ENCODE assay signal across 8 cellular contexts in the genomic region with DNA sequence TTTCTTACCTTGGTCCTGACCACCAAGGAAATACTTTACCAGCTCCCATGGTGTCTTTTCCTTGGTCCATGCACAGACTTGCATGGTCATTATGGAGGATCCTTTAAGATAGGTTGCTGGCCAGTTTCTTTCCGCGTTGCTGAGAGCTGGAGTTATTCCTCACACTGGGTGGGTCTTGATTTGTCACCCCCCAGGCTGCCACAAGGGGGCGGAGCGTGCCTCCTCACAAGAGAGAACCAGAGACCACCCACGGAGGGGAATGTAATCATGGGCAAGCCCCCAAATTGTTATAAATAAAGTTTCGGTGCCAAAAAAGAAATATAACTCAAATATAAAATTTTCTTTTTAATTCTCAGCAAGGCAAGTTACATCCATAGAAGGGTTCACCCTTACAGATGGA. TPM values are rescaled to one million over a fixed set of nuclear protein-coding genes. Genes with fewer than 3 reads are reported as not detected.
A peak's percentile ranks its signal among the peaks of the same experiment; 100 is the strongest.
DNase-seq lines count a peak whose midpoint lies in the region; ATAC-seq, FAIRE-seq and TF ChIP-seq lines count a peak whose summit lies in the region.

No MANE protein-coding gene starts in this region.

- WGBS in A549 (ENCODE audit: missing lambda C conversion rate) = 52% methylated on average over 6 of the region's 6 CpGs

- H3K4me1 ChIP-seq in A549 = no peaks in the 10 kb centered on the region

- POLR2A ChIA-PET in A549 (lab: Yijun Ruan, JAX) = no interaction called here

- H3K4me2 ChIP-seq in A549 = no peak overlapping the region

- no peak for FAIRE-seq in A549 (lab: Jason Lieb, UNC)

- intact Hi-C loops in Right ventricle myocardium superior (cut with DNase I) = no loop called here

- peak in 1 of 2 experiments; percentile 38; a peak in 2 of 5 replicates for TF ChIP-seq RAD21 in A549 (conservative IDR thresholded peaks at IDR 0.05 in 1 of 2, IDR thresholded peaks at IDR 0.05 in 1 of 2)

- 0 out of 3 replicates have a peak, but pooled peaks have one; percentile 19 for TF ChIP-seq CTCF in A549 (IDR thresholded peaks at IDR 0.05)

- CTCF ChIA-PET in A549 (lab: Yijun Ruan, JAX) = interaction anchor here (0.7 to 1.0 kb wide), 2 partner anchors 10 to 16 kb away, joined by 3 read pairs; no protein-coding TSS in a partner anchor

- no peak for TF ChIP-seq EP300 in A549 (IDR thresholded peaks at IDR 0.05)

- H3K9me3 ChIP-seq in A549 = no peaks in the 10 kb centered on the region

- no peak overlapping the region for H3K27ac ChIP-seq in A549

- peak in 1 of 2 experiments; percentile 18 for DNase-seq in A549 (ENCODE audit: low read depth in 1 of 2, low spot score in 1 of 2)
- peak; percentile 46 to 49 for DNase-seq in activated CD4-positive, alpha-beta T cell treated with anti-CD3 and anti-CD28 coated beads, Interleukin-2, amount 50 U/mL, for 48 hours
- peak; percentile 21 for DNase-seq in iPS-NIHi7 (ENCODE audit: extremely low spot score)
- no peak for DNase-seq in GF-D8 (lab: John Stamatoyannopoulos, UW)
- DNase-seq in NCI-H446 (lab: John Stamatoyannopoulos, UW) = no peak
- DNase-seq in Right ventricle myocardium superior = no peak

- TF ChIP-seq POLR2A in A549 (IDR thresholded peaks at IDR 0.05; ENCODE audit: low read length) = no peak

- ATAC-seq in A549 = peak in 1 of 2 experiments; percentile 67; a peak in 3 of 6 replicates
- peak; percentile 67 for ATAC-seq in GM21723 (IDR thresholded peaks at IDR 0.05; ENCODE audit: unreplicated experiment)
- ATAC-seq in GM21360 (IDR thresholded peaks at IDR 0.05; ENCODE audit: unreplicated experiment) = no peak
- ATAC-seq in Right ventricle myocardium superior (ENCODE audit: poor library complexity) = no peak

- no peak overlapping the region for H3K4me3 ChIP-seq in A549

TF ChIP-seq in A549, 52 proteins besides CTCF, POLR2A, EP300 and RAD21:
- TF ChIP-seq EHMT2 (IDR thresholded peaks at IDR 0.05; ENCODE audit: low read depth) (no peak), RNF2 (IDR thresholded peaks at IDR 0.05; ENCODE audit: borderline replicate concordance, low read depth) (no peak), HEYL (CRISPR knock-in tag; IDR thresholded peaks at IDR 0.05) (no peak), JUN (IDR thresholded peaks at IDR 0.05) (no peak), EHF (CRISPR knock-in tag; IDR thresholded peaks at IDR 0.05) (no peak)
- TF ChIP-seq, protein P1, sequence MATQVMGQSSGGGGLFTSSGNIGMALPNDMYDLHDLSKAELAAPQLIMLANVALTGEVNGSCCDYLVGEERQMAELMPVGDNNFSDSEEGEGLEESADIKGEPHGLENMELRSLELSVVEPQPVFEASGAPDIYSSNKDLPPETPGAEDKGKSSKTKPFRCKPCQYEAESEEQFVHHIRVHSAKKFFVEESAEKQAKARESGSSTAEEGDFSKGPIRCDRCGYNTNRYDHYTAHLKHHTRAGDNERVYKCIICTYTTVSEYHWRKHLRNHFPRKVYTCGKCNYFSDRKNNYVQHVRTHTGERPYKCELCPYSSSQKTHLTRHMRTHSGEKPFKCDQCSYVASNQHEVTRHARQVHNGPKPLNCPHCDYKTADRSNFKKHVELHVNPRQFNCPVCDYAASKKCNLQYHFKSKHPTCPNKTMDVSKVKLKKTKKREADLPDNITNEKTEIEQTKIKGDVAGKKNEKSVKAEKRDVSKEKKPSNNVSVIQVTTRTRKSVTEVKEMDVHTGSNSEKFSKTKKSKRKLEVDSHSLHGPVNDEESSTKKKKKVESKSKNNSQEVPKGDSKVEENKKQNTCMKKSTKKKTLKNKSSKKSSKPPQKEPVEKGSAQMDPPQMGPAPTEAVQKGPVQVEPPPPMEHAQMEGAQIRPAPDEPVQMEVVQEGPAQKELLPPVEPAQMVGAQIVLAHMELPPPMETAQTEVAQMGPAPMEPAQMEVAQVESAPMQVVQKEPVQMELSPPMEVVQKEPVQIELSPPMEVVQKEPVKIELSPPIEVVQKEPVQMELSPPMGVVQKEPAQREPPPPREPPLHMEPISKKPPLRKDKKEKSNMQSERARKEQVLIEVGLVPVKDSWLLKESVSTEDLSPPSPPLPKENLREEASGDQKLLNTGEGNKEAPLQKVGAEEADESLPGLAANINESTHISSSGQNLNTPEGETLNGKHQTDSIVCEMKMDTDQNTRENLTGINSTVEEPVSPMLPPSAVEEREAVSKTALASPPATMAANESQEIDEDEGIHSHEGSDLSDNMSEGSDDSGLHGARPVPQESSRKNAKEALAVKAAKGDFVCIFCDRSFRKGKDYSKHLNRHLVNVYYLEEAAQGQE (IDR thresholded peaks at IDR 0.05) = no peak

RNA-seq across cellular contexts. Expression of a gene that starts 10.5 kb away (rescaled TPM):
- 11.3 and 11.6 TPM in 2 replicates for polyA plus RNA-seq in A549 (2011; rRNA removed)
- polyA plus RNA-seq in A549 (2012; cell fraction: cytosol; rRNA removed) = 2.8 and 3.3 TPM in 2 replicates
- 2.7 and 2.9 TPM in 2 replicates for polyA plus RNA-seq in A549 (2012; cell fraction: nucleus; rRNA removed)
- 7.2 to 8.7 TPM (median 8.3 TPM) in 3 replicates for polyA plus RNA-seq in A549 (2017; fragmentation: RNase III; extraction: RNeasy Plus Mini Kit Qiagen cat#74134 plus additional on column Dnase treatment)
- 10.5 and 12.3 TPM in 2 replicates for polyA minus RNA-seq in A549 (2011; rRNA and poly(A)+ RNA removed)
- total RNA-seq in Right ventricle myocardium superior = 15.6 TPM

Comparison
In these comparisons a context has a peak if more than half of its experiments do, and no peak if none do; other contexts are left out.
1. DNase-seq: peak in activated CD4-positive, alpha-beta T cell treated with anti-CD3 and anti-CD28 coated beads, Interleukin-2, amount 50 U/mL, for 48 hours (2 of 2) and iPS-NIHi7 (single experiment); none in GF-D8 (single experiment), NCI-H446 (0 of 2) and Right ventricle myocardium superior (single experiment).